8 cellular contexts compared by ENCODE assay signal in genomic region chr20:58388882-58389323, GRCh38. TPM values are rescaled to one million over a fixed set of nuclear protein-coding genes. Genes with fewer than 3 reads are reported as not detected.
DNase-seq lines count a peak whose midpoint lies in the region; ATAC-seq and TF ChIP-seq lines count a peak whose summit lies in the region.

A gene with protein sequence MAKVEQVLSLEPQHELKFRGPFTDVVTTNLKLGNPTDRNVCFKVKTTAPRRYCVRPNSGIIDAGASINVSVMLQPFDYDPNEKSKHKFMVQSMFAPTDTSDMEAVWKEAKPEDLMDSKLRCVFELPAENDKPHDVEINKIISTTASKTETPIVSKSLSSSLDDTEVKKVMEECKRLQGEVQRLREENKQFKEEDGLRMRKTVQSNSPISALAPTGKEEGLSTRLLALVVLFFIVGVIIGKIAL (plus strand): TSS chr20:58389229. CDS start chr20:58389460, 231 bp downstream.

- H3K27me3 Mint-ChIP-seq in naive B cell: peaks cover 6 to 18% (median 8%) of the 10 kb centered on the region in 3 donors

- H3K9me3 ChIP-seq in DND-41 (ENCODE audit: insufficient read depth, low read length, severe bottlenecking) (peaks cover 3% of the 10 kb centered on the region), KOPT-K1 (ENCODE audit: insufficient read depth, low read length, poor library complexity, severe bottlenecking) (no peaks in the 10 kb centered on the region), esophagus squamous epithelium (no peaks in the 10 kb centered on the region)

- H3K27ac ChIP-seq in DND-41 (ENCODE audit: low read length): peak within 1 kb of the TSS; percentile 94
- H3K27ac ChIP-seq in KOPT-K1 (ENCODE audit: low read depth, low read length, poor library complexity, severe bottlenecking): peak within 1 kb of the TSS; percentile 90
- peak within 1 kb of the TSS; percentile 92 to 98 (median 92) for H3K27ac ChIP-seq in esophagus squamous epithelium

- H3K9ac ChIP-seq in DND-41 (ENCODE audit: low read depth, low read length): peak within 1 kb of the TSS; percentile 97

- TF ChIP-seq POLR2A in esophagus squamous epithelium (IDR thresholded peaks at IDR 0.05): peak in 3 of 4 donors; percentile 53 to 85 (median 84)

- H3K4me3 ChIP-seq in DND-41 (ENCODE audit: low read depth in 1 of 2, low read length in 2 of 2): peak within 1 kb of the TSS; percentile 61 to 83
- peak within 1 kb of the TSS; percentile 64 to 93 (median 78) for H3K4me3 ChIP-seq in esophagus squamous epithelium

- peak; percentile 96 for DNase-seq in DND-41
- peak; percentile 97 for DNase-seq in RKO (ENCODE audit: low spot score)
- peak; percentile 98 for DNase-seq in activated T-helper 1 cell treated with Interleukin-2 at 50 U/mL for 16 hours (ENCODE audit: low read depth)
- peak; percentile 68 for DNase-seq in esophagus squamous epithelium (lab: John Stamatoyannopoulos, UW)
- peak; percentile 97 for DNase-seq in naive B cell
- DNase-seq in stimulated activated effector memory CD8-positive, alpha-beta T cell treated with anti-CD3 and anti-CD28 coated beads, Interleukin-12 subunit alpha, Interleukin-12 subunit beta, amount 100 ng/mL, for 72 hours (ENCODE audit: low spot score in 2 of 2): peak; percentile 99

- peaks cover 44% of the 10 kb centered on the region for H4K20me1 ChIP-seq in DND-41 (ENCODE audit: insufficient read depth, low read length)

- no peak for TF ChIP-seq CTCF in DND-41 (IDR thresholded peaks at IDR 0.05; ENCODE audit: borderline replicate concordance, extremely low read depth, low read length, poor library complexity, severe bottlenecking)
- TF ChIP-seq CTCF in esophagus squamous epithelium (IDR thresholded peaks at IDR 0.05): no peak

- intact Hi-C loops in esophagus squamous epithelium (cut with DNase I): loop anchor here (10.0 kb wide), 1 partner anchor 74 kb away; no protein-coding TSS in a partner anchor

- 0% methylated on average over 11 to 15 of the region's 51 CpGs for WGBS in esophagus squamous epithelium, 2 donors

- H3K36me3 Mint-ChIP-seq in naive B cell: peaks cover 0 to 11% of the 10 kb centered on the region in 2 donors
- H3K36me3 Mint-ChIP-seq in stimulated activated effector memory CD8-positive, alpha-beta T cell treated with anti-CD3 and anti-CD28 coated beads, Interleukin-12 subunit alpha, Interleukin-12 subunit beta, amount 100 ng/mL, for 72 hours: peaks cover 30% of the 10 kb centered on the region

- H3K4me2 ChIP-seq in DND-41 (ENCODE audit: insufficient read depth, low read length): peak within 1 kb of the TSS; percentile 87

- H3K27me3 ChIP-seq in DND-41 (ENCODE audit: insufficient read depth, low read length, poor library complexity) (no peaks in the 10 kb centered on the region), esophagus squamous epithelium (no peaks in the 10 kb centered on the region)

- peaks cover 48% of the 10 kb centered on the region for H3K79me2 ChIP-seq in DND-41 (ENCODE audit: insufficient read depth, low read length)

- H2AFZ ChIP-seq in DND-41 (ENCODE audit: low read depth, low read length): peak within 1 kb of the TSS; percentile 97

- H3K36me3 ChIP-seq in DND-41 (ENCODE audit: insufficient read depth, low read length) (peaks cover 37% of the 10 kb centered on the region), KOPT-K1 (ENCODE audit: insufficient read depth, low read length) (peaks cover 37% of the 10 kb centered on the region), esophagus squamous epithelium (peaks cover 0 to 14% (median 0%) of the 10 kb centered on the region in 3 donors)

- no peaks in the 10 kb centered on the region for H3K9me3 Mint-ChIP-seq in naive B cell
- no peaks in the 10 kb centered on the region for H3K9me3 Mint-ChIP-seq in stimulated activated effector memory CD8-positive, alpha-beta T cell treated with anti-CD3 and anti-CD28 coated beads, Interleukin-12 subunit alpha, Interleukin-12 subunit beta, amount 100 ng/mL, for 72 hours

- H3K4me1 Mint-ChIP-seq in naive B cell: peaks cover 34 to 44% (median 41%) of the 10 kb centered on the region in 3 donors
- H3K4me1 Mint-ChIP-seq in stimulated activated effector memory CD8-positive, alpha-beta T cell treated with anti-CD3 and anti-CD28 coated beads, Interleukin-12 subunit alpha, Interleukin-12 subunit beta, amount 100 ng/mL, for 72 hours: peaks cover 40% of the 10 kb centered on the region

- H3K27ac Mint-ChIP-seq in naive B cell: peak within 1 kb of the TSS; percentile 96 to 100 (median 99)
- peak within 1 kb of the TSS; percentile 94 for H3K27ac Mint-ChIP-seq in stimulated activated effector memory CD8-positive, alpha-beta T cell treated with anti-CD3 and anti-CD28 coated beads, Interleukin-12 subunit alpha, Interleukin-12 subunit beta, amount 100 ng/mL, for 72 hours

- ATAC-seq in DND-41 (ENCODE audit: insufficient read depth, low read depth): peak; percentile 97
- peak; percentile 93 for ATAC-seq in GM21825 (IDR thresholded peaks at IDR 0.05; ENCODE audit: unreplicated experiment)
- peak; percentile 95 to 96 for ATAC-seq in naive B cell (ENCODE audit: low read depth in 2 of 2)
- ATAC-seq in stimulated activated effector memory CD8-positive, alpha-beta T cell treated with anti-CD3 and anti-CD28 coated beads, Interleukin-12 subunit alpha, Interleukin-12 subunit beta, amount 100 ng/mL, for 72 hours: peak; percentile 99

- peak within 1 kb of the TSS; percentile 80 to 98 (median 93) for H3K4me3 Mint-ChIP-seq in naive B cell
- peak within 1 kb of the TSS; percentile 92 for H3K4me3 Mint-ChIP-seq in stimulated activated effector memory CD8-positive, alpha-beta T cell treated with anti-CD3 and anti-CD28 coated beads, Interleukin-12 subunit alpha, Interleukin-12 subunit beta, amount 100 ng/mL, for 72 hours

- peaks cover 43% of the 10 kb centered on the region for H3K4me1 ChIP-seq in DND-41 (ENCODE audit: insufficient read depth, low read length)
- peaks cover 14 to 43% (median 20%) of the 10 kb centered on the region in 3 donors for H3K4me1 ChIP-seq in esophagus squamous epithelium

RNA-seq across cellular contexts. Expression of the gene that starts here (rescaled TPM):
- total RNA-seq in esophagus squamous epithelium: 10 to 100 TPM; 11.5 to 21.2 (median 16.6) TPM
- polyA plus RNA-seq in naive B cell (ENCODE audit: low read depth in 6 of 6): 10 to 100 TPM; 18.1 to 30.7 (median 21.3) TPM

Comparison
In these comparisons a context has a peak if more than half of its experiments do, and no peak if none do; other contexts are left out.
1. Peak in every context shown above with its lines: DNase-seq, ATAC-seq, H3K4me3 ChIP-seq and H3K27ac ChIP-seq.